ENCODE assay signal across 9 cellular contexts in the genomic region with DNA sequence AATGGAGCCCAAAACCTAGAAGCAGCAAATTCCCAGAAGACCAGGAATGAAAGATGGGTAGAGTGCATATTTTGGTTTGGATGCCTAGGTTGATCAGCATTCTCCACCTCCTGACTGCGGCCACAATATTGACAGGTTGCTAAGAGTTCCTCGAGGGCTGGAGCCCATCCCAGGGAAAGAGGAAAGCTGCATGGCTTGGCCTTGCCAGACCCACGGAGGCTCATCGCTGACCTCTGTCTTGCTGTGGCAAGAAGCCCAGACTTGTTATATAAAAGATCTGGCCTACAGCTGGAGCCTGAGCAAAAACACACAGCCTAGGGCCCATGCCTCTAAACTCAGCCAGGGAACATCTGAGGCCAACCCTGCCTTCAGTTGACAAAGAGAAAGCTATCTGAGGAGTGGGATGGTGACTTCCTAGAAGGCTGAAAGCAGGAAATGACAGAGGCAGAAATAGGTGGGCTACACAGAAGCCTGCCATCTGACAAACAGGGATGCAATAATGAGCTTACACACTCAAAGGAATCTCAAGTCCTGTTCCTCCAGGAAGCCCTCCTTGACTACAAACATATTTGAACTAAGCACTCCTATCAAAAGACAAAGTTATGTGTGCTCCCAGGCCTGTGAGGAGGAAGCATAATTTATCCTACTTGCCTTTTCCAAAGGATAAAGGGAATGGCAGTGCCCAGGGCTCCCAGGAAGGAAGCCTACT. TPM values are rescaled to one million over a fixed set of nuclear protein-coding genes. Genes with fewer than 3 reads are reported as not detected.
DNase-seq lines count a peak whose midpoint lies in the region; ATAC-seq, FAIRE-seq and TF ChIP-seq lines count a peak whose summit lies in the region.
"Had no signal": no experiment of that assay in that cellular context is flagged by ENCODE, and none has a peak within 500 bp of the region (broad histone marks: within the 10 kb centered on the region; RNA-seq: fewer than 3 reads in every experiment).

No MANE protein-coding gene starts in this region.

- WGBS in pancreas, 2 donors, result 2 to 7% methylated on average over 4 of the region's 4 CpGs

- peaks cover 0 to 48% (median 25%) of the 10 kb centered on the region in 11 experiments; a peak in 12 of 22 replicates for H4K20me1 ChIP-seq in BLaER1 treated with 17β-estradiol and CSF1 and Interleukin-3, amounts not matched to agents 10 nM and 100 nM

- H3K4me1 Mint-ChIP-seq in activated naive CD8-positive, alpha-beta T cell treated with anti-CD3 and anti-CD28 coated beads for 36 hours, result peaks cover 41% of the 10 kb centered on the region
- peaks cover 51% of the 10 kb centered on the region for H3K4me1 Mint-ChIP-seq in activated naive CD4-positive, alpha-beta T cell treated with anti-CD3 and anti-CD28 coated beads for 36 hours (ENCODE audit: low read depth)
- peaks cover 31% of the 10 kb centered on the region for H3K4me1 Mint-ChIP-seq in activated T-helper 2 cell treated with anti-CD3 and anti-CD28 coated beads, Interferon-gamma antibody, Interleukin-2, Interleukin-4, amounts not matched to agents 10 μg/mL and 5 μg/mL and 100 μg/mL, durations not matched to agents 14 hours and 24 hours and 36 hours (ENCODE audit: low read depth)
- H3K4me1 Mint-ChIP-seq: mesothelial cell of epicardium had no signal

- peaks cover 3% of the 10 kb centered on the region for H3K9me3 Mint-ChIP-seq in activated naive CD8-positive, alpha-beta T cell treated with anti-CD3 and anti-CD28 coated beads for 36 hours
- H3K9me3 Mint-ChIP-seq in activated naive CD4-positive, alpha-beta T cell treated with anti-CD3 and anti-CD28 coated beads for 36 hours, result peaks cover 3% of the 10 kb centered on the region
- no peaks in the 10 kb centered on the region for H3K9me3 Mint-ChIP-seq in activated T-helper 2 cell treated with anti-CD3 and anti-CD28 coated beads, Interferon-gamma antibody, Interleukin-2, Interleukin-4, amounts not matched to agents 10 μg/mL and 5 μg/mL and 100 μg/mL, durations not matched to agents 14 hours and 24 hours and 36 hours
- H3K9me3 Mint-ChIP-seq in activated naive CD4-positive, alpha-beta T cell treated with anti-CD3 and anti-CD28 coated beads, Interleukin-2, amount 50 U/mL, for 72 hours, result no peaks in the 10 kb centered on the region

- no peak overlapping the region; a peak in 1 of 20 replicates for H3K4me3 ChIP-seq in BLaER1 treated with 17β-estradiol and CSF1 and Interleukin-3, amounts not matched to agents 10 nM and 100 nM
- no peak overlapping the region for H3K4me3 ChIP-seq in pancreas

- FAIRE-seq in pancreas (lab: Jason Lieb, UNC), result peak; percentile 69

- no peak overlapping the region for H3K4me3 Mint-ChIP-seq in activated naive CD8-positive, alpha-beta T cell treated with anti-CD3 and anti-CD28 coated beads for 36 hours
- H3K4me3 Mint-ChIP-seq in activated naive CD4-positive, alpha-beta T cell treated with anti-CD3 and anti-CD28 coated beads for 36 hours, result no peak overlapping the region
- no peak overlapping the region for H3K4me3 Mint-ChIP-seq in activated T-helper 2 cell treated with anti-CD3 and anti-CD28 coated beads, Interferon-gamma antibody, Interleukin-2, Interleukin-4, amounts not matched to agents 10 μg/mL and 5 μg/mL and 100 μg/mL, durations not matched to agents 14 hours and 24 hours and 36 hours (ENCODE audit: low read depth)
- H3K4me3 Mint-ChIP-seq: mesothelial cell of epicardium had no signal

- peaks cover 7 to 100% (median 94%) of the 10 kb centered on the region in 11 experiments; a peak in 21 of 22 replicates for H3K36me3 ChIP-seq in BLaER1 treated with 17β-estradiol and CSF1 and Interleukin-3, amounts not matched to agents 10 nM and 100 nM
- H3K36me3 ChIP-seq in pancreas, result no peaks in the 10 kb centered on the region

- intact Hi-C loops in pancreas (cut with DNase I), result no loop called here
- intact Hi-C loops in activated naive CD4-positive, alpha-beta T cell treated with anti-CD3 and anti-CD28 coated beads for 36 hours (cut with micrococcal nuclease), result no loop called here
- intact Hi-C loops in activated T-helper 2 cell treated with anti-CD3 and anti-CD28 coated beads, Interferon-gamma antibody, Interleukin-2, Interleukin-4, amounts not matched to agents 10 μg/mL and 5 μg/mL and 100 μg/mL, durations not matched to agents 14 hours and 24 hours and 36 hours (cut with micrococcal nuclease), result no loop called here

- CTCF ChIA-PET in activated naive CD4-positive, alpha-beta T cell treated with anti-CD3 and anti-CD28 coated beads for 36 hours (lab: Charles Lee), result interaction anchor here (0.6 to 1.1 kb wide), 4 partner anchors 8 to 173 kb away, joined by 3 to 5 read pairs (median 3); no protein-coding TSS in a partner anchor

- H3K4me1 ChIP-seq in BLaER1 treated with 17β-estradiol and CSF1 and Interleukin-3, amounts not matched to agents 10 nM and 100 nM, result peaks cover 35 to 100% (median 79%) of the 10 kb centered on the region in 10 experiments
- H3K4me1 ChIP-seq in pancreas, result peaks cover 9 to 17% (median 13%) of the 10 kb centered on the region in 3 donors

- 0 out of 22 replicates have a peak overlapping the region, but pooled peaks of 1 of the 11 experiments have one; percentile 5 for H3K9ac ChIP-seq in BLaER1 treated with 17β-estradiol and CSF1 and Interleukin-3, amounts not matched to agents 10 nM and 100 nM

- H3K27me3 Mint-ChIP-seq in activated naive CD8-positive, alpha-beta T cell treated with anti-CD3 and anti-CD28 coated beads for 36 hours, result no peaks in the 10 kb centered on the region
- no peaks in the 10 kb centered on the region for H3K27me3 Mint-ChIP-seq in activated naive CD4-positive, alpha-beta T cell treated with anti-CD3 and anti-CD28 coated beads for 36 hours (ENCODE audit: low read depth)
- no peaks in the 10 kb centered on the region for H3K27me3 Mint-ChIP-seq in activated T-helper 2 cell treated with anti-CD3 and anti-CD28 coated beads, Interferon-gamma antibody, Interleukin-2, Interleukin-4, amounts not matched to agents 10 μg/mL and 5 μg/mL and 100 μg/mL, durations not matched to agents 14 hours and 24 hours and 36 hours (ENCODE audit: low read depth)

- H3K27ac ChIP-seq in BLaER1 treated with 17β-estradiol and CSF1 and Interleukin-3, amounts not matched to agents 10 nM and 100 nM, result peak overlapping the region in 8 of 11 experiments; percentile 8 to 44 (median 24); a peak in 13 of 22 replicates
- peak overlapping the region; percentile 5 to 47 (median 27) for H3K27ac ChIP-seq in pancreas

- no peak for TF ChIP-seq CTCF in pancreas (IDR thresholded peaks at IDR 0.05)

- ATAC-seq in pancreas, result peak; percentile 92 to 97 (median 93)
- no peak for ATAC-seq in HG02973 (IDR thresholded peaks at IDR 0.05; ENCODE audit: unreplicated experiment)
- no peak for ATAC-seq in activated naive CD4-positive, alpha-beta T cell treated with anti-CD3 and anti-CD28 coated beads, Interleukin-2, amount 50 U/mL, for 72 hours

- peaks cover 23% of the 10 kb centered on the region for H3K36me3 Mint-ChIP-seq in activated naive CD8-positive, alpha-beta T cell treated with anti-CD3 and anti-CD28 coated beads for 36 hours
- peaks cover 19% of the 10 kb centered on the region for H3K36me3 Mint-ChIP-seq in activated naive CD4-positive, alpha-beta T cell treated with anti-CD3 and anti-CD28 coated beads for 36 hours (ENCODE audit: low read depth)
- peaks cover 59% of the 10 kb centered on the region for H3K36me3 Mint-ChIP-seq in activated T-helper 2 cell treated with anti-CD3 and anti-CD28 coated beads, Interferon-gamma antibody, Interleukin-2, Interleukin-4, amounts not matched to agents 10 μg/mL and 5 μg/mL and 100 μg/mL, durations not matched to agents 14 hours and 24 hours and 36 hours (ENCODE audit: low read depth)
- H3K36me3 Mint-ChIP-seq in activated naive CD4-positive, alpha-beta T cell treated with anti-CD3 and anti-CD28 coated beads, Interleukin-2, amount 50 U/mL, for 72 hours, result peaks cover 5 to 9% of the 10 kb centered on the region in 2 donors

- peaks cover 0 to 24% (median 13%) of the 10 kb centered on the region in 11 experiments; a peak in 14 of 22 replicates for H3K9me3 ChIP-seq in BLaER1 treated with 17β-estradiol and CSF1 and Interleukin-3, amounts not matched to agents 10 nM and 100 nM (replicated peaks in 1 of 11)
- no peaks in the 10 kb centered on the region for H3K9me3 ChIP-seq in pancreas

- peak overlapping the region; percentile 9 to 69 (median 52); a peak in 15 of 22 replicates for H3K4me2 ChIP-seq in BLaER1 treated with 17β-estradiol and CSF1 and Interleukin-3, amounts not matched to agents 10 nM and 100 nM

- no peak for DNase-seq in activated naive CD8-positive, alpha-beta T cell treated with anti-CD3 and anti-CD28 coated beads for 36 hours
- DNase-seq in globus pallidus (ENCODE audit: low spot score) (peak; percentile 69), pancreas (peak; percentile 63 to 94 (median 84))
- no peak for DNase-seq in activated naive CD4-positive, alpha-beta T cell treated with anti-CD3 and anti-CD28 coated beads for 36 hours
- no peak for DNase-seq in activated T-helper 2 cell treated with anti-CD3 and anti-CD28 coated beads, Interferon-gamma antibody, Interleukin-2, Interleukin-4, amounts not matched to agents 10 μg/mL and 5 μg/mL and 100 μg/mL, durations not matched to agents 14 hours and 24 hours and 36 hours (ENCODE audit: low spot score)
- DNase-seq in activated naive CD4-positive, alpha-beta T cell treated with anti-CD3 and anti-CD28 coated beads, Interleukin-2, amount 50 U/mL, for 72 hours (ENCODE audit: low spot score in 2 of 2), result no peak

- no peaks in the 10 kb centered on the region for H3K27me3 ChIP-seq in BLaER1 treated with 17β-estradiol and CSF1 and Interleukin-3, amounts not matched to agents 10 nM and 100 nM
- H3K27me3 ChIP-seq in pancreas, result no peaks in the 10 kb centered on the region

- peak overlapping the region; percentile 54 for H3K27ac Mint-ChIP-seq in activated naive CD8-positive, alpha-beta T cell treated with anti-CD3 and anti-CD28 coated beads for 36 hours
- no peak overlapping the region for H3K27ac Mint-ChIP-seq in activated naive CD4-positive, alpha-beta T cell treated with anti-CD3 and anti-CD28 coated beads for 36 hours
- no peak overlapping the region for H3K27ac Mint-ChIP-seq in activated T-helper 2 cell treated with anti-CD3 and anti-CD28 coated beads, Interferon-gamma antibody, Interleukin-2, Interleukin-4, amounts not matched to agents 10 μg/mL and 5 μg/mL and 100 μg/mL, durations not matched to agents 14 hours and 24 hours and 36 hours
- H3K27ac Mint-ChIP-seq in activated naive CD4-positive, alpha-beta T cell treated with anti-CD3 and anti-CD28 coated beads, Interleukin-2, amount 50 U/mL, for 72 hours, result peak overlapping the region in 1 of 2 donors; percentile 64
- H3K27ac Mint-ChIP-seq: mesothelial cell of epicardium had no signal

RNA-seq across cellular contexts. Expression of gene SLC35B1, which starts 22.5 kb away (rescaled TPM):
- 10 to 100 TPM; 58.6 to 63.8 TPM for total RNA-seq in activated naive CD8-positive, alpha-beta T cell treated with anti-CD3 and anti-CD28 coated beads for 36 hours
- total RNA-seq in pancreas, result 10 to 100 TPM; 16.5 to 32.4 (median 28.4) TPM
- polyA plus RNA-seq in pancreas, result 10 to 100 TPM; 36.7 to 62.5 TPM
- total RNA-seq in activated naive CD4-positive, alpha-beta T cell treated with anti-CD3 and anti-CD28 coated beads for 36 hours, result 10 to 100 TPM; 35.3 to 39.5 TPM
- total RNA-seq in activated T-helper 2 cell treated with anti-CD3 and anti-CD28 coated beads, Interferon-gamma antibody, Interleukin-2, Interleukin-4, amounts not matched to agents 10 μg/mL and 5 μg/mL and 100 μg/mL, durations not matched to agents 14 hours and 24 hours and 36 hours, result 75.7 and 80.7 TPM in 2 replicates
- 10 to 100 TPM; 36.2 to 44.1 TPM for total RNA-seq in activated naive CD4-positive, alpha-beta T cell treated with anti-CD3 and anti-CD28 coated beads, Interleukin-2, amount 50 U/mL, for 72 hours

RNA-seq across cellular contexts. Expression of gene FAM117A, which starts 33.7 kb away (rescaled TPM):
- total RNA-seq in activated naive CD8-positive, alpha-beta T cell treated with anti-CD3 and anti-CD28 coated beads for 36 hours, result 10 to 100 TPM; 16.2 to 16.4 TPM
- total RNA-seq in pancreas, result 10 to 100 TPM in 2 of 6 donors, 1 to 10 TPM in 4; 5.5 to 14.8 (median 8.5) TPM
- 10 to 100 TPM in 1 of 2 donors, 1 to 10 TPM in 1; 5.3 to 12.3 TPM for polyA plus RNA-seq in pancreas
- total RNA-seq in activated naive CD4-positive, alpha-beta T cell treated with anti-CD3 and anti-CD28 coated beads for 36 hours, result 10 to 100 TPM; 17.7 TPM
- total RNA-seq in activated T-helper 2 cell treated with anti-CD3 and anti-CD28 coated beads, Interferon-gamma antibody, Interleukin-2, Interleukin-4, amounts not matched to agents 10 μg/mL and 5 μg/mL and 100 μg/mL, durations not matched to agents 14 hours and 24 hours and 36 hours, result 12.2 and 15.8 TPM in 2 replicates
- total RNA-seq in activated naive CD4-positive, alpha-beta T cell treated with anti-CD3 and anti-CD28 coated beads, Interleukin-2, amount 50 U/mL, for 72 hours, result 10 to 100 TPM; 13.3 to 25.0 TPM

RNA-seq across cellular contexts. Expression of gene SPOP, which starts 52.3 kb away (rescaled TPM):
- 10 to 100 TPM; 56.6 to 57.7 TPM for total RNA-seq in activated naive CD8-positive, alpha-beta T cell treated with anti-CD3 and anti-CD28 coated beads for 36 hours
- 10 to 100 TPM; 27.6 to 42.3 (median 33.6) TPM for total RNA-seq in pancreas
- polyA plus RNA-seq in pancreas, result 10 to 100 TPM; 14.2 to 27.6 TPM
- 10 to 100 TPM; 66.9 to 69.2 TPM for total RNA-seq in activated naive CD4-positive, alpha-beta T cell treated with anti-CD3 and anti-CD28 coated beads for 36 hours
- total RNA-seq in activated T-helper 2 cell treated with anti-CD3 and anti-CD28 coated beads, Interferon-gamma antibody, Interleukin-2, Interleukin-4, amounts not matched to agents 10 μg/mL and 5 μg/mL and 100 μg/mL, durations not matched to agents 14 hours and 24 hours and 36 hours, result 50.1 and 59.6 TPM in 2 replicates
- 10 to 100 TPM; 66.9 to 70.3 TPM for total RNA-seq in activated naive CD4-positive, alpha-beta T cell treated with anti-CD3 and anti-CD28 coated beads, Interleukin-2, amount 50 U/mL, for 72 hours

RNA-seq across cellular contexts. Expression of gene KAT7, which starts 58.2 kb away (rescaled TPM):
- 10 to 100 TPM; 65.9 to 67.2 TPM for total RNA-seq in activated naive CD8-positive, alpha-beta T cell treated with anti-CD3 and anti-CD28 coated beads for 36 hours
- 10 to 100 TPM; 18.9 to 31.5 (median 19.8) TPM for total RNA-seq in pancreas
- 10 to 100 TPM in 1 of 2 donors, 1 to 10 TPM in 1; 3.5 to 10.4 TPM for polyA plus RNA-seq in pancreas
- total RNA-seq in activated naive CD4-positive, alpha-beta T cell treated with anti-CD3 and anti-CD28 coated beads for 36 hours, result 10 to 100 TPM; 83.9 to 85.8 TPM
- total RNA-seq in activated T-helper 2 cell treated with anti-CD3 and anti-CD28 coated beads, Interferon-gamma antibody, Interleukin-2, Interleukin-4, amounts not matched to agents 10 μg/mL and 5 μg/mL and 100 μg/mL, durations not matched to agents 14 hours and 24 hours and 36 hours, result 62.1 and 65.0 TPM in 2 replicates
- 100 to 1,000 TPM in 1 of 2 donors, 10 to 100 TPM in 1; 75.4 to 119 TPM for total RNA-seq in activated naive CD4-positive, alpha-beta T cell treated with anti-CD3 and anti-CD28 coated beads, Interleukin-2, amount 50 U/mL, for 72 hours

Comparison
In these comparisons a context has a peak if more than half of its experiments do, and no peak if none do; other contexts are left out.
1. DNase-seq: peak in globus pallidus (single experiment) and pancreas (6 of 6); none in activated naive CD8-positive, alpha-beta T cell treated with anti-CD3 and anti-CD28 coated beads for 36 hours (single experiment), activated naive CD4-positive, alpha-beta T cell treated with anti-CD3 and anti-CD28 coated beads for 36 hours (single experiment), activated T-helper 2 cell treated with anti-CD3 and anti-CD28 coated beads, Interferon-gamma antibody, Interleukin-2, Interleukin-4, amounts not matched to agents 10 μg/mL and 5 μg/mL and 100 μg/mL, durations not matched to agents 14 hours and 24 hours and 36 hours (single experiment) and activated naive CD4-positive, alpha-beta T cell treated with anti-CD3 and anti-CD28 coated beads, Interleukin-2, amount 50 U/mL, for 72 hours (0 of 2).
2. ATAC-seq: peak in pancreas (4 of 4); none in HG02973 (single experiment) and activated naive CD4-positive, alpha-beta T cell treated with anti-CD3 and anti-CD28 coated beads, Interleukin-2, amount 50 U/mL, for 72 hours (0 of 2).